In genomic region chr7:140698477-140698876, GRCh38 we compare ENCODE assay signal across 12 cellular contexts. TPM values are rescaled to one million over a fixed set of nuclear protein-coding genes. Genes with fewer than 3 reads are reported as not detected.
DNase-seq lines count a peak whose midpoint lies in the region; ATAC-seq and TF ChIP-seq lines count a peak whose summit lies in the region.
"Had no signal": no experiment of that assay in that cellular context is flagged by ENCODE, and none has a peak within 500 bp of the region (broad histone marks: within the 10 kb centered on the region; RNA-seq: fewer than 3 reads in every experiment).

No MANE protein-coding gene starts in this region.

- H3K9me3 Mint-ChIP-seq in CD8-positive, alpha-beta T cell, result no peaks in the 10 kb centered on the region
- H3K9me3 Mint-ChIP-seq in GM23338 (no peaks in the 10 kb centered on the region; the same call in 2 of the 3 replicates), mesothelial cell of epicardium (no peaks in the 10 kb centered on the region)
- H3K9me3 Mint-ChIP-seq in activated naive CD8-positive, alpha-beta T cell treated with anti-CD3 and anti-CD28 coated beads for 36 hours, result no peaks in the 10 kb centered on the region

- POLR2A ChIA-PET in CD8-positive, alpha-beta T cell (lab: Charles Lee), result no interaction called here

- H3K9me3 ChIP-seq in CD8-positive, alpha-beta T cell (ENCODE audit: low read length), result no peaks in the 10 kb centered on the region
- H3K9me3 ChIP-seq in esophagus muscularis mucosa, result no peaks in the 10 kb centered on the region

- peak overlapping the region; percentile 69 for H3K27ac Mint-ChIP-seq in CD8-positive, alpha-beta T cell
- H3K27ac Mint-ChIP-seq in GM23338, result no peak overlapping the region
- H3K27ac Mint-ChIP-seq in activated naive CD8-positive, alpha-beta T cell treated with anti-CD3 and anti-CD28 coated beads for 36 hours, result peak overlapping the region; percentile 7
- H3K27ac Mint-ChIP-seq in mesothelial cell of epicardium, result peak overlapping the region; percentile 5

- no peaks in the 10 kb centered on the region for H3K9me2 ChIP-seq in GM23338 (ENCODE audit: insufficient read depth)

- H2AFZ ChIP-seq in GM23338, result no peak overlapping the region

- CTCF ChIA-PET in CD8-positive, alpha-beta T cell (lab: Charles Lee), result interaction anchor here (1.4 kb wide), 1 partner anchor 313 kb away, joined by 4 read pairs; no protein-coding TSS in a partner anchor

- H3K27ac ChIP-seq in CD8-positive, alpha-beta T cell (ENCODE audit: low read depth, low read length), result no peak overlapping the region
- H3K27ac ChIP-seq in GM23338 (ENCODE audit: low read depth), result no peak overlapping the region
- H3K27ac ChIP-seq in esophagus muscularis mucosa (replicated peaks in 1 of 4), result no peak overlapping the region
- H3K27ac ChIP-seq: WERI-Rb-1 had no signal

- TF ChIP-seq CTCF in CD8-positive, alpha-beta T cell (IDR thresholded peaks at IDR 0.05), result no peak
- TF ChIP-seq CTCF in GM23338 (conservative IDR thresholded peaks at IDR 0.05; ENCODE audit: low read depth in 2 of 2) (no peak), mesothelial cell of epicardium (IDR thresholded peaks at IDR 0.05; ENCODE audit: unreplicated experiment) (no peak), esophagus muscularis mucosa (IDR thresholded peaks at IDR 0.05) (no peak)

- H3K4me2 ChIP-seq in GM23338, result 0 out of 2 replicates have a peak overlapping the region, but pooled peaks have one; percentile 82

- no peak for DNase-seq in CD8-positive, alpha-beta T cell
- DNase-seq in GM23338 (ENCODE audit: low spot score), result no peak
- DNase-seq in activated naive CD8-positive, alpha-beta T cell treated with anti-CD3 and anti-CD28 coated beads for 36 hours, result no peak
- no peak for DNase-seq in mesothelial cell of epicardium (ENCODE audit: low spot score in 2 of 2, unreplicated experiment in 2 of 2)
- DNase-seq in HuH-7.5 (ENCODE audit: low spot score), result no peak
- DNase-seq in esophagus muscularis mucosa (ENCODE audit: extremely low spot score), result no peak
- DNase-seq in GM03348 (ENCODE audit: low spot score), result no peak
- DNase-seq: GF-D8; KBM-7; NK-92 treated with Interleukin-12 subunit alpha and Interleukin-12 subunit beta, amount 100 ng/mL, for 24 hours; WERI-Rb-1 had no signal

- TF ChIP-seq POLR2A in esophagus muscularis mucosa (IDR thresholded peaks at IDR 0.05; ENCODE audit: low read depth), result no peak

- intact Hi-C loops in CD8-positive, alpha-beta T cell (cut with DNase I, micrococcal nuclease), result loop anchor here (5.0 to 10.0 kb wide), 4 partner anchors 304 to 1039 kb away; partner anchors contain the start of genes AGK (in 1 of the 2), KDM7A (in 1 of the 2), SLC37A3 (in 1 of the 2) and SSBP1 (in 1 of the 2)
- intact Hi-C loops in esophagus muscularis mucosa (cut with DNase I), result loop anchor here (5.0 to 10.0 kb wide), 2 partner anchors 224 to 316 kb away; partner anchors contain the start of genes BRAF and MRPS33

- ATAC-seq in CD8-positive, alpha-beta T cell, result no peak
- ATAC-seq in GM23338 (no peak), GM21786 (IDR thresholded peaks at IDR 0.05; ENCODE audit: unreplicated experiment) (no peak)

- no peak for TF ChIP-seq EP300 in esophagus muscularis mucosa (IDR thresholded peaks at IDR 0.05)

- peaks cover 49% of the 10 kb centered on the region for H3K4me1 Mint-ChIP-seq in CD8-positive, alpha-beta T cell (ENCODE audit: low read depth)
- peaks cover 17% of the 10 kb centered on the region for H3K4me1 Mint-ChIP-seq in GM23338
- H3K4me1 Mint-ChIP-seq in activated naive CD8-positive, alpha-beta T cell treated with anti-CD3 and anti-CD28 coated beads for 36 hours, result peaks cover 25% of the 10 kb centered on the region
- H3K4me1 Mint-ChIP-seq in mesothelial cell of epicardium, result peaks cover 34% of the 10 kb centered on the region

- peaks cover 19% of the 10 kb centered on the region for H3K4me1 ChIP-seq in CD8-positive, alpha-beta T cell (ENCODE audit: insufficient read depth, low read length)
- H3K4me1 ChIP-seq in GM23338 (ENCODE audit: insufficient read depth) (no peaks in the 10 kb centered on the region; the same call in 1 of the 2 replicates), esophagus muscularis mucosa (peaks cover 29 to 41% (median 34%) of the 10 kb centered on the region in 4 donors)

- no peaks in the 10 kb centered on the region for H3K27me3 Mint-ChIP-seq in CD8-positive, alpha-beta T cell (ENCODE audit: low read depth)
- peaks cover 20% of the 10 kb centered on the region for H3K27me3 Mint-ChIP-seq in GM23338 (ENCODE audit: insufficient read depth, low read depth, poor library complexity)
- no peaks in the 10 kb centered on the region for H3K27me3 Mint-ChIP-seq in activated naive CD8-positive, alpha-beta T cell treated with anti-CD3 and anti-CD28 coated beads for 36 hours
- no peaks in the 10 kb centered on the region for H3K27me3 Mint-ChIP-seq in mesothelial cell of epicardium (ENCODE audit: low read depth)

- H3F3A ChIP-seq in GM23338 (replicated peaks; ENCODE audit: low read depth), result 0 out of 2 replicates have a peak, but pooled peaks cover 3% of the 10 kb centered on the region

- 76% methylated on average over 8 of the region's 8 CpGs for WGBS in esophagus muscularis mucosa

- peak overlapping the region; percentile 97 for H3K4me3 Mint-ChIP-seq in CD8-positive, alpha-beta T cell
- peak overlapping the region; percentile 95; the same call in 2 of the 3 replicates for H3K4me3 Mint-ChIP-seq in GM23338
- peak overlapping the region; percentile 89 for H3K4me3 Mint-ChIP-seq in activated naive CD8-positive, alpha-beta T cell treated with anti-CD3 and anti-CD28 coated beads for 36 hours
- H3K4me3 Mint-ChIP-seq in mesothelial cell of epicardium, result peak overlapping the region; percentile 98

- peaks cover 6% of the 10 kb centered on the region for H3K36me3 ChIP-seq in CD8-positive, alpha-beta T cell (ENCODE audit: insufficient read depth, low read length)
- H3K36me3 ChIP-seq in GM23338 (ENCODE audit: insufficient read depth), result no peaks in the 10 kb centered on the region
- peaks cover 0 to 23% (median 13%) of the 10 kb centered on the region in 4 donors for H3K36me3 ChIP-seq in esophagus muscularis mucosa

- H3K4me3 ChIP-seq in CD8-positive, alpha-beta T cell (ENCODE audit: low read depth, low read length), result no peak overlapping the region
- H3K4me3 ChIP-seq in GM23338 (no peak overlapping the region), esophagus muscularis mucosa (peak overlapping the region in 1 of 4 donors; percentile 86)

- peaks cover 25% of the 10 kb centered on the region for H3K36me3 Mint-ChIP-seq in CD8-positive, alpha-beta T cell
- H3K36me3 Mint-ChIP-seq in GM23338 (ENCODE audit: low read depth), result peaks cover 8% of the 10 kb centered on the region
- H3K36me3 Mint-ChIP-seq in activated naive CD8-positive, alpha-beta T cell treated with anti-CD3 and anti-CD28 coated beads for 36 hours, result peaks cover 26% of the 10 kb centered on the region
- H3K36me3 Mint-ChIP-seq in mesothelial cell of epicardium, result peaks cover 8% of the 10 kb centered on the region

- no peaks in the 10 kb centered on the region for H3K27me3 ChIP-seq in CD8-positive, alpha-beta T cell (ENCODE audit: insufficient read depth, low read length)
- H3K27me3 ChIP-seq in GM23338 (ENCODE audit: insufficient read depth), result no peaks in the 10 kb centered on the region
- H3K27me3 ChIP-seq in esophagus muscularis mucosa, result no peaks in the 10 kb centered on the region

- H3K79me2 ChIP-seq in GM23338 (replicated peaks; ENCODE audit: insufficient read depth), result peaks cover 57% of the 10 kb centered on the region

- H4K20me1 ChIP-seq in GM23338 (replicated peaks; ENCODE audit: insufficient read depth), result peaks cover 14% of the 10 kb centered on the region

TF ChIP-seq in GM23338, 12 proteins besides CTCF, POLR2A, EP300 and RAD21 (continues in another document):
- no peak for TF ChIP-seq NANOG (IDR thresholded peaks at IDR 0.05; ENCODE audit: borderline replicate concordance)
- no peak for TF ChIP-seq CREB1 (CRISPR knock-in tag; IDR thresholded peaks at IDR 0.05; ENCODE audit: low read depth)

RNA-seq across cellular contexts. Expression of gene NDUFB2, which starts 2.0 kb away (rescaled TPM):
- total RNA-seq in CD8-positive, alpha-beta T cell, result 10 to 100 TPM; 83.9 to 84.5 TPM
- total RNA-seq in GM23338 (2014; rRNA removed; shearing (Covaris generic)), result 175 and 306 TPM in 2 replicates
- 382 and 407 TPM in 2 replicates for polyA plus RNA-seq in GM23338 (2016; fragmentation: Nextera tagmentation; extraction: Ambion mirVana)
- total RNA-seq in activated naive CD8-positive, alpha-beta T cell treated with anti-CD3 and anti-CD28 coated beads for 36 hours, result 100 to 1,000 TPM; 175 to 196 TPM
- total RNA-seq in mesothelial cell of epicardium, result 115 to 129 TPM (median 120 TPM) in 3 replicates
- 100 to 1,000 TPM; 235 to 279 (median 262) TPM for total RNA-seq in esophagus muscularis mucosa

RNA-seq across cellular contexts. Expression of gene ADCK2, which starts 25.7 kb away (rescaled TPM):
- 10 to 100 TPM; 15.4 to 17.0 TPM for total RNA-seq in CD8-positive, alpha-beta T cell
- 11.2 and 14.4 TPM in 2 replicates for total RNA-seq in GM23338 (2014; rRNA removed; shearing (Covaris generic))
- polyA plus RNA-seq in GM23338 (2016; fragmentation: Nextera tagmentation; extraction: Ambion mirVana), result 4.7 and 5.0 TPM in 2 replicates
- 10 to 100 TPM; 23.3 to 23.9 TPM for total RNA-seq in activated naive CD8-positive, alpha-beta T cell treated with anti-CD3 and anti-CD28 coated beads for 36 hours
- 24.9 to 28.8 TPM (median 26.6 TPM) in 3 replicates for total RNA-seq in mesothelial cell of epicardium
- total RNA-seq in esophagus muscularis mucosa, result 10 to 100 TPM; 19.2 to 43.5 (median 26.8) TPM

RNA-seq across cellular contexts. Expression of gene DENND2A, which starts 57.9 kb away (rescaled TPM):
- total RNA-seq in CD8-positive, alpha-beta T cell, result under 1 TPM in 1 of 2 experiments, not detected in 1; 0.27 TPM
- 5.6 and 10.0 TPM in 2 replicates for total RNA-seq in GM23338 (2014; rRNA removed; shearing (Covaris generic))
- 1.7 and 2.4 TPM in 2 replicates for polyA plus RNA-seq in GM23338 (2016; fragmentation: Nextera tagmentation; extraction: Ambion mirVana)
- not detected for total RNA-seq in activated naive CD8-positive, alpha-beta T cell treated with anti-CD3 and anti-CD28 coated beads for 36 hours
- total RNA-seq in mesothelial cell of epicardium (31.9 to 38.0 TPM (median 32.3 TPM) in 3 replicates), esophagus muscularis mucosa (10 to 100 TPM; 46.4 to 77.2 (median 59.2) TPM)
